In genomic region chr9:36053971-36054370, GRCh38 we compare ENCODE assay signal across 1 cellular context.
TF ChIP-seq lines count a peak whose summit lies in the region.

No MANE protein-coding gene starts in this region.

TF ChIP-seq in HepG2, 621 proteins besides CTCF, POLR2A, EP300 and RAD21 (continued from another document):
- TF ChIP-seq, protein P1, sequence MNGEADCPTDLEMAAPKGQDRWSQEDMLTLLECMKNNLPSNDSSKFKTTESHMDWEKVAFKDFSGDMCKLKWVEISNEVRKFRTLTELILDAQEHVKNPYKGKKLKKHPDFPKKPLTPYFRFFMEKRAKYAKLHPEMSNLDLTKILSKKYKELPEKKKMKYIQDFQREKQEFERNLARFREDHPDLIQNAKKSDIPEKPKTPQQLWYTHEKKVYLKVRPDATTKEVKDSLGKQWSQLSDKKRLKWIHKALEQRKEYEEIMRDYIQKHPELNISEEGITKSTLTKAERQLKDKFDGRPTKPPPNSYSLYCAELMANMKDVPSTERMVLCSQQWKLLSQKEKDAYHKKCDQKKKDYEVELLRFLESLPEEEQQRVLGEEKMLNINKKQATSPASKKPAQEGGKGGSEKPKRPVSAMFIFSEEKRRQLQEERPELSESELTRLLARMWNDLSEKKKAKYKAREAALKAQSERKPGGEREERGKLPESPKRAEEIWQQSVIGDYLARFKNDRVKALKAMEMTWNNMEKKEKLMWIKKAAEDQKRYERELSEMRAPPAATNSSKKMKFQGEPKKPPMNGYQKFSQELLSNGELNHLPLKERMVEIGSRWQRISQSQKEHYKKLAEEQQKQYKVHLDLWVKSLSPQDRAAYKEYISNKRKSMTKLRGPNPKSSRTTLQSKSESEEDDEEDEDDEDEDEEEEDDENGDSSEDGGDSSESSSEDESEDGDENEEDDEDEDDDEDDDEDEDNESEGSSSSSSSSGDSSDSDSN (CRISPR knock-in tag; IDR thresholded peaks at IDR 0.05): no peak
